ENCODE assay signal across 1 cellular context in the genomic region with DNA sequence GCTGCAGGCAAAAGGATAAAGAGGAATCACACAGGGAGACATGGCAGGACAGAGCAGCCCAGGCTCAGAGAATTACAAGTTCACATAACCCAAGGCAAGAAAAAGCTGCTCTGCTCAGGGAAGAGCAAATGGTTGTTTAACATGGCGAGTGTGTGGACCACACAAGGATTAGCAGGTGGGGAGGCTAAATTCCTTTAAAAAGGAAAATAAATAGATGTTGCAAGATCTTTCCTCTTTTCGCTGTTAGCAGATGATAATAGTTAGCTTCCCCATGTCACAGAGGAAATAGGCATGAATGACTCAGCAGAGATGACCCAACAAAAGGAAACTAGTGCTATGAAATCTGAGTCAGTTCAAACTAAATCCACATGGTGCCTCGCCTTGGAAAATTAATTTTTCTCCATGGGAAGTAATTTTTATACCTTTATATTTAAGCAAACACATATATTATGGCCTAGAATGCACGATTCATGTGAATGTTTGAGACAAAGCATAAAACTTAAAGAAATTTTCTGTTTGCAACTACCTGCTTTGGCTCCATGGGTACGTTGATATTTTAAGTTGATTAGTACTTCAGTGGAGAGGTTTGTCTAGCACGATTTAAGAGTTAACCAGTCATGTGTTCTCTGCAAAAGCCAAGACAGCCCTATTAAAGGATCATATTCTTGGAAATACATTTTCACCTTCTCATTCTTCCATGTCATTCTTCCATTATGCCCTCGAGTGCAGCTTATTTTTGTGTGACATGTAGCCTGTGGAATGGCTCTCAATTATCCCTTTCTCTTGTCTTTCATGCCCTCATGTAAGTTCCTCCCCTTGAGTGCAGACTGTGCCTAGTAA.
TF ChIP-seq lines count a peak whose summit lies in the region.

No MANE protein-coding gene starts in this region.

TF ChIP-seq in K562, 482 proteins besides CTCF, POLR2A, EP300 and RAD21 (continued from another document and continues in another):
- TF ChIP-seq NR2C1 (IDR thresholded peaks at IDR 0.05): no peak
- no peak for TF ChIP-seq NR2C1 (tag; IDR thresholded peaks at IDR 0.05)
- no peak for TF ChIP-seq SREBF2 (CRISPR knock-in tag; IDR thresholded peaks at IDR 0.05)
- TF ChIP-seq HNRNPK (IDR thresholded peaks at IDR 0.05; ENCODE audit: low read depth, low read length, poor library complexity, severe bottlenecking): no peak
- peak; percentile 96 for TF ChIP-seq NFE2L1 (tag; IDR thresholded peaks at IDR 0.05; ENCODE audit: borderline replicate concordance, low read depth)
- no peak for TF ChIP-seq NR4A1 (CRISPR knock-in tag; IDR thresholded peaks at IDR 0.05)
- no peak for TF ChIP-seq NR4A1 (tag; IDR thresholded peaks at IDR 0.05)
- TF ChIP-seq, protein P1, sequence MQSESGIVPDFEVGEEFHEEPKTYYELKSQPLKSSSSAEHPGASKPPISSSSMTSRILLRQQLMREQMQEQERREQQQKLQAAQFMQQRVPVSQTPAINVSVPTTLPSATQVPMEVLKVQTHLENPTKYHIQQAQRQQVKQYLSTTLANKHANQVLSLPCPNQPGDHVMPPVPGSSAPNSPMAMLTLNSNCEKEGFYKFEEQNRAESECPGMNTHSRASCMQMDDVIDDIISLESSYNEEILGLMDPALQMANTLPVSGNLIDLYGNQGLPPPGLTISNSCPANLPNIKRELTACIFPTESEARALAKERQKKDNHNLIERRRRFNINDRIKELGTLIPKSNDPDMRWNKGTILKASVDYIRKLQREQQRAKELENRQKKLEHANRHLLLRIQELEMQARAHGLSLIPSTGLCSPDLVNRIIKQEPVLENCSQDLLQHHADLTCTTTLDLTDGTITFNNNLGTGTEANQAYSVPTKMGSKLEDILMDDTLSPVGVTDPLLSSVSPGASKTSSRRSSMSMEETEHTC (IDR thresholded peaks at IDR 0.05): no peak
- no peak for TF ChIP-seq ZC3H11A (IDR thresholded peaks at IDR 0.05; ENCODE audit: low read depth, low read length)
- peak; percentile 4; the same call in 1 of the 2 replicates for TF ChIP-seq SMAD4 (CRISPR knock-in tag; conservative IDR thresholded peaks at IDR 0.05)
- no peak for TF ChIP-seq ZNF140 (CRISPR knock-in tag; IDR thresholded peaks at IDR 0.05)
- no peak for TF ChIP-seq ZEB2 (IDR thresholded peaks at IDR 0.05)
- peak; percentile 90 for TF ChIP-seq MAFF (IDR thresholded peaks at IDR 0.05; ENCODE audit: low read length)
- TF ChIP-seq TRIM24 (IDR thresholded peaks at IDR 0.05): peak; percentile 92 to 96
- TF ChIP-seq, protein P2, sequence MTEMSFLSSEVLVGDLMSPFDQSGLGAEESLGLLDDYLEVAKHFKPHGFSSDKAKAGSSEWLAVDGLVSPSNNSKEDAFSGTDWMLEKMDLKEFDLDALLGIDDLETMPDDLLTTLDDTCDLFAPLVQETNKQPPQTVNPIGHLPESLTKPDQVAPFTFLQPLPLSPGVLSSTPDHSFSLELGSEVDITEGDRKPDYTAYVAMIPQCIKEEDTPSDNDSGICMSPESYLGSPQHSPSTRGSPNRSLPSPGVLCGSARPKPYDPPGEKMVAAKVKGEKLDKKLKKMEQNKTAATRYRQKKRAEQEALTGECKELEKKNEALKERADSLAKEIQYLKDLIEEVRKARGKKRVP (CRISPR knock-in tag; IDR thresholded peaks at IDR 0.05): peak; percentile 92
- no peak for TF ChIP-seq ZSCAN32 (CRISPR knock-in tag; IDR thresholded peaks at IDR 0.05)
- TF ChIP-seq FOXJ3 (CRISPR knock-in tag; IDR thresholded peaks at IDR 0.05): no peak
- TF ChIP-seq NR2F6 (CRISPR knock-in tag; IDR thresholded peaks at IDR 0.05): no peak
- peak; percentile 86 for TF ChIP-seq C11orf30 (IDR thresholded peaks at IDR 0.05; ENCODE audit: low read depth)
- TF ChIP-seq MAFG (tag; conservative IDR thresholded peaks at IDR 0.05): peak; percentile 99
- no peak for TF ChIP-seq HMGN3 (IDR thresholded peaks at IDR 0.05; ENCODE audit: borderline replicate concordance, extremely low read depth, insufficient read length, low read depth, low read length)
- TF ChIP-seq L3MBTL2 (IDR thresholded peaks at IDR 0.05): peak; percentile 78
- no peak for TF ChIP-seq ZNF347 (CRISPR knock-in tag; IDR thresholded peaks at IDR 0.05; ENCODE audit: low read depth)
- no peak for TF ChIP-seq GTF2B (IDR thresholded peaks at IDR 0.05; ENCODE audit: extremely low read depth, insufficient read length)
- TF ChIP-seq ARID2 (IDR thresholded peaks at IDR 0.05): no peak
- no peak for TF ChIP-seq RBM17 (IDR thresholded peaks at IDR 0.05; ENCODE audit: borderline replicate concordance, low read depth, low read length)
- peak; percentile 92 for TF ChIP-seq ATF3 (IDR thresholded peaks at IDR 0.05)
- no peak for TF ChIP-seq ATF3 (CRISPR knock-in tag; conservative IDR thresholded peaks at IDR 0.05)
- TF ChIP-seq SRSF9 (IDR thresholded peaks at IDR 0.05; ENCODE audit: borderline replicate concordance, low read depth, low read length): no peak
- TF ChIP-seq ZNF668 (CRISPR knock-in tag; IDR thresholded peaks at IDR 0.05): no peak
- TF ChIP-seq TEAD4 (IDR thresholded peaks at IDR 0.05; ENCODE audit: low read length): peak; percentile 62; the same call in 1 of the 2 replicates
- TF ChIP-seq TEAD4 (CRISPR knock-in tag; IDR thresholded peaks at IDR 0.05; ENCODE audit: borderline replicate concordance): no peak
- TF ChIP-seq GATAD2B (IDR thresholded peaks at IDR 0.05; ENCODE audit: borderline replicate concordance): no peak
- TF ChIP-seq ETV6 (IDR thresholded peaks at IDR 0.05; ENCODE audit: borderline replicate concordance in 1 of 2, low read depth in 2 of 2, low read length in 1 of 2): peak in 1 of 2 experiments; percentile 77; a peak in 1 of 4 replicates
- no peak for TF ChIP-seq ETV6 (CRISPR knock-in tag; IDR thresholded peaks at IDR 0.05; ENCODE audit: borderline replicate concordance)
- peak; percentile 78; the same call in 1 of the 2 replicates for TF ChIP-seq ATF7 (IDR thresholded peaks at IDR 0.05)
- 0 out of 4 replicates have a peak, but pooled peaks of 1 of the 2 experiments have one; percentile 8 for TF ChIP-seq TBL1XR1 (IDR thresholded peaks at IDR 0.05; ENCODE audit: low read length in 2 of 2)
- TF ChIP-seq, protein P3, sequence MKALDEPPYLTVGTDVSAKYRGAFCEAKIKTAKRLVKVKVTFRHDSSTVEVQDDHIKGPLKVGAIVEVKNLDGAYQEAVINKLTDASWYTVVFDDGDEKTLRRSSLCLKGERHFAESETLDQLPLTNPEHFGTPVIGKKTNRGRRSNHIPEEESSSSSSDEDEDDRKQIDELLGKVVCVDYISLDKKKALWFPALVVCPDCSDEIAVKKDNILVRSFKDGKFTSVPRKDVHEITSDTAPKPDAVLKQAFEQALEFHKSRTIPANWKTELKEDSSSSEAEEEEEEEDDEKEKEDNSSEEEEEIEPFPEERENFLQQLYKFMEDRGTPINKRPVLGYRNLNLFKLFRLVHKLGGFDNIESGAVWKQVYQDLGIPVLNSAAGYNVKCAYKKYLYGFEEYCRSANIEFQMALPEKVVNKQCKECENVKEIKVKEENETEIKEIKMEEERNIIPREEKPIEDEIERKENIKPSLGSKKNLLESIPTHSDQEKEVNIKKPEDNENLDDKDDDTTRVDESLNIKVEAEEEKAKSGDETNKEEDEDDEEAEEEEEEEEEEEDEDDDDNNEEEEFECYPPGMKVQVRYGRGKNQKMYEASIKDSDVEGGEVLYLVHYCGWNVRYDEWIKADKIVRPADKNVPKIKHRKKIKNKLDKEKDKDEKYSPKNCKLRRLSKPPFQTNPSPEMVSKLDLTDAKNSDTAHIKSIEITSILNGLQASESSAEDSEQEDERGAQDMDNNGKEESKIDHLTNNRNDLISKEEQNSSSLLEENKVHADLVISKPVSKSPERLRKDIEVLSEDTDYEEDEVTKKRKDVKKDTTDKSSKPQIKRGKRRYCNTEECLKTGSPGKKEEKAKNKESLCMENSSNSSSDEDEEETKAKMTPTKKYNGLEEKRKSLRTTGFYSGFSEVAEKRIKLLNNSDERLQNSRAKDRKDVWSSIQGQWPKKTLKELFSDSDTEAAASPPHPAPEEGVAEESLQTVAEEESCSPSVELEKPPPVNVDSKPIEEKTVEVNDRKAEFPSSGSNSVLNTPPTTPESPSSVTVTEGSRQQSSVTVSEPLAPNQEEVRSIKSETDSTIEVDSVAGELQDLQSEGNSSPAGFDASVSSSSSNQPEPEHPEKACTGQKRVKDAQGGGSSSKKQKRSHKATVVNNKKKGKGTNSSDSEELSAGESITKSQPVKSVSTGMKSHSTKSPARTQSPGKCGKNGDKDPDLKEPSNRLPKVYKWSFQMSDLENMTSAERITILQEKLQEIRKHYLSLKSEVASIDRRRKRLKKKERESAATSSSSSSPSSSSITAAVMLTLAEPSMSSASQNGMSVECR (CRISPR knock-in tag; IDR thresholded peaks at IDR 0.05): no peak
- peak; percentile 35; the same call in 1 of the 2 replicates for TF ChIP-seq ZKSCAN8 (CRISPR knock-in tag; IDR thresholded peaks at IDR 0.05)
- no peak for TF ChIP-seq CBFA2T2 (conservative IDR thresholded peaks at IDR 0.05)
- TF ChIP-seq, protein P4, sequence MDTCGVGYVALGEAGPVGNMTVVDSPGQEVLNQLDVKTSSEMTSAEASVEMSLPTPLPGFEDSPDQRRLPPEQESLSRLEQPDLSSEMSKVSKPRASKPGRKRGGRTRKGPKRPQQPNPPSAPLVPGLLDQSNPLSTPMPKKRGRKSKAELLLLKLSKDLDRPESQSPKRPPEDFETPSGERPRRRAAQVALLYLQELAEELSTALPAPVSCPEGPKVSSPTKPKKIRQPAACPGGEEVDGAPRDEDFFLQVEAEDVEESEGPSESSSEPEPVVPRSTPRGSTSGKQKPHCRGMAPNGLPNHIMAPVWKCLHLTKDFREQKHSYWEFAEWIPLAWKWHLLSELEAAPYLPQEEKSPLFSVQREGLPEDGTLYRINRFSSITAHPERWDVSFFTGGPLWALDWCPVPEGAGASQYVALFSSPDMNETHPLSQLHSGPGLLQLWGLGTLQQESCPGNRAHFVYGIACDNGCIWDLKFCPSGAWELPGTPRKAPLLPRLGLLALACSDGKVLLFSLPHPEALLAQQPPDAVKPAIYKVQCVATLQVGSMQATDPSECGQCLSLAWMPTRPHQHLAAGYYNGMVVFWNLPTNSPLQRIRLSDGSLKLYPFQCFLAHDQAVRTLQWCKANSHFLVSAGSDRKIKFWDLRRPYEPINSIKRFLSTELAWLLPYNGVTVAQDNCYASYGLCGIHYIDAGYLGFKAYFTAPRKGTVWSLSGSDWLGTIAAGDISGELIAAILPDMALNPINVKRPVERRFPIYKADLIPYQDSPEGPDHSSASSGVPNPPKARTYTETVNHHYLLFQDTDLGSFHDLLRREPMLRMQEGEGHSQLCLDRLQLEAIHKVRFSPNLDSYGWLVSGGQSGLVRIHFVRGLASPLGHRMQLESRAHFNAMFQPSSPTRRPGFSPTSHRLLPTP (IDR thresholded peaks at IDR 0.05; ENCODE audit: borderline replicate concordance, extremely low read depth, insufficient read length): no peak
- TF ChIP-seq E2F3 (CRISPR knock-in tag; IDR thresholded peaks at IDR 0.05): no peak
- no peak for TF ChIP-seq STAT5A (IDR thresholded peaks at IDR 0.05; ENCODE audit: borderline replicate concordance, low read length)
- TF ChIP-seq CTBP1 (IDR thresholded peaks at IDR 0.05; ENCODE audit: borderline replicate concordance): peak; percentile 55; the same call in 1 of the 2 replicates
- TF ChIP-seq HDAC6 (IDR thresholded peaks at IDR 0.05; ENCODE audit: low read depth, low read length): no peak
- no peak for TF ChIP-seq TRIM28 (IDR thresholded peaks at IDR 0.05)
- TF ChIP-seq FOXP4 (CRISPR knock-in tag; IDR thresholded peaks at IDR 0.05; ENCODE audit: borderline replicate concordance): no peak
- no peak for TF ChIP-seq SP2 (IDR thresholded peaks at IDR 0.05; ENCODE audit: extremely low read depth, low read depth, low read length, poor library complexity, severe bottlenecking)
- TF ChIP-seq ZNF212 (CRISPR knock-in tag; IDR thresholded peaks at IDR 0.05): no peak
- TF ChIP-seq, protein P5, sequence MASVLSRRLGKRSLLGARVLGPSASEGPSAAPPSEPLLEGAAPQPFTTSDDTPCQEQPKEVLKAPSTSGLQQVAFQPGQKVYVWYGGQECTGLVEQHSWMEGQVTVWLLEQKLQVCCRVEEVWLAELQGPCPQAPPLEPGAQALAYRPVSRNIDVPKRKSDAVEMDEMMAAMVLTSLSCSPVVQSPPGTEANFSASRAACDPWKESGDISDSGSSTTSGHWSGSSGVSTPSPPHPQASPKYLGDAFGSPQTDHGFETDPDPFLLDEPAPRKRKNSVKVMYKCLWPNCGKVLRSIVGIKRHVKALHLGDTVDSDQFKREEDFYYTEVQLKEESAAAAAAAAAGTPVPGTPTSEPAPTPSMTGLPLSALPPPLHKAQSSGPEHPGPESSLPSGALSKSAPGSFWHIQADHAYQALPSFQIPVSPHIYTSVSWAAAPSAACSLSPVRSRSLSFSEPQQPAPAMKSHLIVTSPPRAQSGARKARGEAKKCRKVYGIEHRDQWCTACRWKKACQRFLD (CRISPR knock-in tag; IDR thresholded peaks at IDR 0.05): peak; percentile 92
- TF ChIP-seq ERF (CRISPR knock-in tag; IDR thresholded peaks at IDR 0.05): no peak
- no peak for TF ChIP-seq GABPB1 (CRISPR knock-in tag; IDR thresholded peaks at IDR 0.05)
- no peak for TF ChIP-seq KLF13 (tag; IDR thresholded peaks at IDR 0.05; ENCODE audit: borderline replicate concordance, low read depth)
- no peak for TF ChIP-seq PTBP1 (IDR thresholded peaks at IDR 0.05; ENCODE audit: low read depth, low read length)
- no peak for TF ChIP-seq ZNF431 (CRISPR knock-in tag; IDR thresholded peaks at IDR 0.05)
- no peak for TF ChIP-seq ZBTB17 (CRISPR knock-in tag; IDR thresholded peaks at IDR 0.05)
- TF ChIP-seq TCF3 (CRISPR knock-in tag; IDR thresholded peaks at IDR 0.05): peak; percentile 54
- no peak for TF ChIP-seq HLTF (IDR thresholded peaks at IDR 0.05)
